Comparison of ENCODE assay signal across 17 cellular contexts in genomic region chr16:72240949-72241348, GRCh38.
"Had no signal": no experiment of that assay in that cellular context is flagged by ENCODE, and none has a peak within 500 bp of the region (broad histone marks: within the 10 kb centered on the region; RNA-seq: fewer than 3 reads in every experiment).

No MANE protein-coding gene starts in this region.

- DNase-seq: activated CD4-positive, alpha-beta T cell treated with anti-CD3 and anti-CD28 coated beads for 4 hours; activated CD8-positive, alpha-beta memory T cell treated with anti-CD3 and anti-CD28 coated beads, Interleukin-2, amount 50 U/mL, for 48 hours; activated CD8-positive, alpha-beta T cell treated with anti-CD3 and anti-CD28 coated beads, Interleukin-2, amount 10 ng/mL, durations not matched to agents 7 days and 5 days; activated naive CD4-positive, alpha-beta T cell; activated naive CD8-positive, alpha-beta T cell treated with anti-CD3 and anti-CD28 coated beads, Interleukin-2, amount 50 U/mL, for 24 hours; dorsolateral prefrontal cortex; immature natural killer cell; lower lobe of right lung; ovary; stomach had no signal

- H3K27ac ChIP-seq: ascending aorta, dorsolateral prefrontal cortex, lower lobe of right lung, neural progenitor cell, ovary, stomach, thoracic aorta had no signal

- H2AFZ ChIP-seq: neural progenitor cell had no signal

- FAIRE-seq: endometrium had no signal

- H3K4me1 Mint-ChIP-seq: activated naive CD8-positive, alpha-beta T cell treated with anti-CD3 and anti-CD28 coated beads, Interleukin-2, amount 50 U/mL, for 24 hours; immature natural killer cell; mesothelial cell of epicardium had no signal

- ATAC-seq: activated CD8-positive, alpha-beta T cell treated with anti-CD3 and anti-CD28 coated beads, Interleukin-2, amount 10 ng/mL, durations not matched to agents 7 days and 5 days; activated naive CD8-positive, alpha-beta T cell treated with anti-CD3 and anti-CD28 coated beads, Interleukin-2, amount 50 U/mL, for 24 hours; esophagus mucosa; lower lobe of right lung had no signal

- H3K4me3 ChIP-seq: ascending aorta, lower lobe of right lung, neural progenitor cell, ovary, stomach, thoracic aorta had no signal

- H3K9me3 ChIP-seq: ascending aorta, lower lobe of right lung, ovary, stomach, thoracic aorta had no signal

- H3K36me3 ChIP-seq: ascending aorta, lower lobe of right lung, neural progenitor cell, ovary, stomach, thoracic aorta had no signal

- H3K27me3 Mint-ChIP-seq: activated naive CD8-positive, alpha-beta T cell treated with anti-CD3 and anti-CD28 coated beads, Interleukin-2, amount 50 U/mL, for 24 hours had no signal

- H3K36me3 Mint-ChIP-seq: immature natural killer cell, mesothelial cell of epicardium, neural progenitor cell had no signal

- H3K27me3 ChIP-seq: ascending aorta, dorsolateral prefrontal cortex, neural progenitor cell, ovary, stomach had no signal

- H3K4me3 Mint-ChIP-seq: activated CD8-positive, alpha-beta T cell treated with anti-CD3 and anti-CD28 coated beads, Interleukin-2, amount 10 ng/mL, durations not matched to agents 7 days and 5 days; activated naive CD8-positive, alpha-beta T cell treated with anti-CD3 and anti-CD28 coated beads, Interleukin-2, amount 50 U/mL, for 24 hours; activated T-helper 1 cell treated with anti-CD3 and anti-CD28 coated beads, Interleukin-12 subunit alpha, Interleukin-12 subunit beta, Interleukin-2, Interleukin-4 antibody, amounts not matched to agents 30 ng/mL and 10 ng/mL and 1 ng/mL, durations not matched to agents 14 hours and 24 hours and 36 hours; immature natural killer cell; mesothelial cell of epicardium; neural progenitor cell had no signal

- H3K4me2 ChIP-seq: neural progenitor cell had no signal

- H3K9me3 Mint-ChIP-seq: activated naive CD8-positive, alpha-beta T cell treated with anti-CD3 and anti-CD28 coated beads, Interleukin-2, amount 50 U/mL, for 24 hours; activated T-helper 1 cell treated with anti-CD3 and anti-CD28 coated beads, Interleukin-12 subunit alpha, Interleukin-12 subunit beta, Interleukin-2, Interleukin-4 antibody, amounts not matched to agents 30 ng/mL and 10 ng/mL and 1 ng/mL, durations not matched to agents 14 hours and 24 hours and 36 hours; immature natural killer cell; neural progenitor cell had no signal

- H3K27ac Mint-ChIP-seq: activated CD8-positive, alpha-beta T cell treated with anti-CD3 and anti-CD28 coated beads, Interleukin-2, amount 10 ng/mL, durations not matched to agents 7 days and 5 days; activated naive CD8-positive, alpha-beta T cell treated with anti-CD3 and anti-CD28 coated beads, Interleukin-2, amount 50 U/mL, for 24 hours; activated T-helper 1 cell treated with anti-CD3 and anti-CD28 coated beads, Interleukin-12 subunit alpha, Interleukin-12 subunit beta, Interleukin-2, Interleukin-4 antibody, amounts not matched to agents 30 ng/mL and 10 ng/mL and 1 ng/mL, durations not matched to agents 14 hours and 24 hours and 36 hours; immature natural killer cell; mesothelial cell of epicardium; neural progenitor cell had no signal

- H3K4me1 ChIP-seq: ascending aorta, lower lobe of right lung, stomach had no signal

- H3K9ac ChIP-seq: neural progenitor cell had no signal
